Comparison of ENCODE assay signal across 14 cellular contexts in genomic region chr13:44870456-44870929, GRCh38.
A peak's percentile ranks its signal among the peaks of the same experiment; 100 is the strongest.
DNase-seq lines count a peak whose midpoint lies in the region; ATAC-seq and TF ChIP-seq lines count a peak whose summit lies in the region.
"Had no signal": no experiment of that assay in that cellular context is flagged by ENCODE, and none has a peak within 500 bp of the region (broad histone marks: within the 10 kb centered on the region; RNA-seq: fewer than 3 reads in every experiment).

No MANE protein-coding gene starts in this region.

- H3K9me3 ChIP-seq in Peyer's patch (no peaks in the 10 kb centered on the region), left ventricle myocardium inferior (replicated peaks) (peaks cover 9% of the 10 kb centered on the region), skeletal muscle tissue (ENCODE audit: control insufficient read depth in 3 of 3, low read length in 3 of 3) (peaks cover 0 to 3% (median 0%) of the 10 kb centered on the region in 3 donors)
- H3K9me3 ChIP-seq: BLaER1 had no signal

- peak overlapping the region in 2 of 3 donors; percentile 51 to 58 for H3K9ac ChIP-seq in skeletal muscle tissue (ENCODE audit: low read depth in 1 of 3, low read length in 3 of 3)
- H3K9ac ChIP-seq: BLaER1 had no signal

- intact Hi-C loops in left ventricle myocardium inferior (cut with micrococcal nuclease): loop anchor here (10.0 kb wide), 1 partner anchor 376 kb away; no protein-coding TSS in a partner anchor

- no peaks in the 10 kb centered on the region for H3K36me3 ChIP-seq in Peyer's patch
- H3K36me3 ChIP-seq in left ventricle myocardium inferior: no peaks in the 10 kb centered on the region
- H3K36me3 ChIP-seq in skeletal muscle tissue (ENCODE audit: control insufficient read depth in 3 of 3, insufficient read depth in 3 of 3, low read length in 3 of 3): no peaks in the 10 kb centered on the region
- H3K36me3 ChIP-seq: BLaER1 had no signal

- TF ChIP-seq POLR2A in Peyer's patch (IDR thresholded peaks at IDR 0.05): peak in 1 of 2 donors; percentile 19

- H3K27ac ChIP-seq in Peyer's patch (peak overlapping the region in 1 of 4 donors; percentile 39), left ventricle myocardium inferior (replicated peaks) (peak overlapping the region; percentile 75), skeletal muscle tissue (ENCODE audit: low read depth, low read length) (peak overlapping the region; percentile 72)
- H3K27ac ChIP-seq: BLaER1 had no signal

- H3K4me1 ChIP-seq in Peyer's patch: no peaks in the 10 kb centered on the region
- peaks cover 17% of the 10 kb centered on the region for H3K4me1 ChIP-seq in left ventricle myocardium inferior
- peaks cover 20 to 41% (median 25%) of the 10 kb centered on the region in 3 donors for H3K4me1 ChIP-seq in skeletal muscle tissue (ENCODE audit: control insufficient read depth in 3 of 3, insufficient read depth in 3 of 3, low read length in 3 of 3)
- H3K4me1 ChIP-seq: BLaER1 had no signal

- ATAC-seq in HG03139 (IDR thresholded peaks at IDR 0.05; ENCODE audit: unreplicated experiment) (no peak), GM19035 (IDR thresholded peaks at IDR 0.05; ENCODE audit: unreplicated experiment) (no peak)

- H3K27me3 ChIP-seq in Peyer's patch (no peaks in the 10 kb centered on the region), left ventricle myocardium inferior (ENCODE audit: low read depth) (no peaks in the 10 kb centered on the region), skeletal muscle tissue (ENCODE audit: control insufficient read depth in 3 of 3, insufficient read depth in 3 of 3, low read length in 3 of 3) (no peaks in the 10 kb centered on the region)
- H3K27me3 ChIP-seq: BLaER1 had no signal

- DNase-seq in HFF-Myc (ENCODE audit: extremely low read depth, low read depth) (no peak), Peyer's patch (peak in 2 of 3 donors; percentile 73 to 81), left ventricle myocardium inferior (peak; percentile 75), anterior cingulate cortex (lab: John Stamatoyannopoulos, UW) (no peak), NCI-H1930 (lab: John Stamatoyannopoulos, UW) (no peak)
- DNase-seq: activated T-cell treated with anti-CD3 and anti-CD28 coated beads for 4 hours, mesenchymal stem cell, NCI-H2171 treated with DMSO at 0.1 percent for 48 hours, occipital lobe, T-helper 1 cell had no signal

- H3K4me3 ChIP-seq in HFF-Myc (replicated peaks; ENCODE audit: low read depth, low read length) (no peak overlapping the region), Peyer's patch (no peak overlapping the region), left ventricle myocardium inferior (no peak overlapping the region), skeletal muscle tissue (ENCODE audit: low read length in 3 of 3) (peak overlapping the region in 1 of 3 donors; percentile 42)
- H3K4me3 ChIP-seq: BLaER1 had no signal

- peak; percentile 7 for TF ChIP-seq CTCF in HFF-Myc (IDR thresholded peaks at IDR 0.05; ENCODE audit: low read depth, low read length, missing control alignments)
- TF ChIP-seq CTCF in Peyer's patch (IDR thresholded peaks at IDR 0.05): peak in 3 of 6 experiments; percentile 32 to 36 (median 32)
- TF ChIP-seq CTCF in left ventricle myocardium inferior (IDR thresholded peaks at IDR 0.05; ENCODE audit: borderline replicate concordance): peak; percentile 32

Comparison
In these comparisons a context has a peak if more than half of its experiments do, and no peak if none do; other contexts are left out.
1. DNase-seq: peak in Peyer's patch (2 of 3) and left ventricle myocardium inferior (single experiment); none in HFF-Myc (single experiment), anterior cingulate cortex (0 of 58) and NCI-H1930 (0 of 2).